ENCODE assay signal across 12 cellular contexts in the genomic region with DNA sequence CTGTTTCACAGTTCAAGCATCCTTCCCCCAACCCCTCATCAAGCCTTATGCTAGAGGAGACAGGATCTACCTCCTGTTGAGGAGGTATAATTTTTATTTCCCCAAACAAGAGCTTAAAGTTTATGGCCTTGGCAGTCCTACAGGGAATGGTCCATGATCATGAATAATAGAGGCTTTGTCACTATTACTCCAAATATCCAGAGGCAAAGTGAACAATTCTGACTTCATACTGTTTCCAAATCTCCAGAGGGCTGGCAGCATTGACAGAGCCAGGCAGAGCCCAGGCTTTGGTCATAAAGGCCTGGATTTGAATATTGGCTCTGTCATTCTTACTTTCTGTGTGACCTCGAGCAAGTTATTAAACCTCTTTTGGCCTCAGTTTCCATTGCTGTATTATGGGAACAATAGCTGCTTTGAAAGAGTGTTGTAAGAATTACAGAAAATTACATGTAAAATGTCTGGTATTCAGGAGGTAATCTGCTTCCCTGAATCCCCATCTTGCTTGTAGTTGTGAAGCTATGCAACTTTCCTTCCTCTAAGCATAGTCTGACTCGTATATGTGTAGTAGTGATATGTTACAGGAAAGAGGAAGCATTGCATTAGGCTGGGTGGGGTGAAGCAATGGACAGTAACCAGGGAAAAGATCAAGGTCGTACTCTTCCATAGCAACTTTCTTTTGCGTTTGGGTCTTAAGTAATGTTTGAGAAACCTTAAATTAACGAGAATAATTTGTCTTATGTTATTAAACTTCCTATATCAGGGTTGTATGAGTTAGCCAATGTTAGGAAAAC.
DNase-seq lines count a peak whose midpoint lies in the region; ATAC-seq, FAIRE-seq and TF ChIP-seq lines count a peak whose summit lies in the region.
"Had no signal": no experiment of that assay in that cellular context is flagged by ENCODE, and none has a peak within 500 bp of the region (broad histone marks: within the 10 kb centered on the region; RNA-seq: fewer than 3 reads in every experiment).

No MANE protein-coding gene starts in this region.

- WGBS in pancreas, 2 donors, result 79 to 88% methylated on average over 5 of the region's 5 CpGs

- no peak overlapping the region for H3K4me3 Mint-ChIP-seq in activated T-helper 1 cell treated with anti-CD3 and anti-CD28 coated beads, Interleukin-12 subunit alpha, Interleukin-12 subunit beta, Interleukin-2, Interleukin-4 antibody, amounts not matched to agents 30 ng/mL and 10 ng/mL and 1 ng/mL, durations not matched to agents 14 hours and 24 hours and 36 hours
- H3K4me3 Mint-ChIP-seq in progenitor cell of endocrine pancreas (ENCODE audit: low read depth), result no peak overlapping the region
- H3K4me3 Mint-ChIP-seq: H9 had no signal

- FAIRE-seq in pancreas (lab: Jason Lieb, UNC), result no peak

- H3K36me3 ChIP-seq in pancreas, result peaks cover 3 to 26% (median 3%) of the 10 kb centered on the region in 3 donors

- no peaks in the 10 kb centered on the region for H3K4me1 ChIP-seq in pancreas

- H3K9me3 Mint-ChIP-seq in activated T-helper 1 cell treated with anti-CD3 and anti-CD28 coated beads, Interleukin-12 subunit alpha, Interleukin-12 subunit beta, Interleukin-2, Interleukin-4 antibody, amounts not matched to agents 30 ng/mL and 10 ng/mL and 1 ng/mL, durations not matched to agents 14 hours and 24 hours and 36 hours, result no peaks in the 10 kb centered on the region
- no peaks in the 10 kb centered on the region for H3K9me3 Mint-ChIP-seq in progenitor cell of endocrine pancreas (ENCODE audit: low read depth)
- H3K9me3 Mint-ChIP-seq: H9 had no signal

- no peaks in the 10 kb centered on the region for H3K27me3 Mint-ChIP-seq in activated T-helper 1 cell treated with anti-CD3 and anti-CD28 coated beads, Interleukin-12 subunit alpha, Interleukin-12 subunit beta, Interleukin-2, Interleukin-4 antibody, amounts not matched to agents 30 ng/mL and 10 ng/mL and 1 ng/mL, durations not matched to agents 14 hours and 24 hours and 36 hours (ENCODE audit: insufficient read depth)
- peaks cover 6% of the 10 kb centered on the region for H3K27me3 Mint-ChIP-seq in progenitor cell of endocrine pancreas

- H3K27me3 ChIP-seq in pancreas, result no peaks in the 10 kb centered on the region

- DNase-seq in EH (ENCODE audit: low read depth) (peak; percentile 39), NOMO-1 treated with DMSO at 0.1 percent for 48 hours (lab: John Stamatoyannopoulos, UW; ENCODE audit: unreplicated experiment) (peak; percentile 87), epithelial cell of prostate (ENCODE audit: low read depth, low spot score) (no peak), pancreas (no peak), germinal center (ENCODE audit: low spot score) (no peak), D341Med (ENCODE audit: low spot score) (no peak), progenitor cell of endocrine pancreas (ENCODE audit: low spot score, unreplicated experiment) (no peak)
- no peak for DNase-seq in activated T-helper 1 cell treated with anti-CD3 and anti-CD28 coated beads, Interleukin-12 subunit alpha, Interleukin-12 subunit beta, Interleukin-2, Interleukin-4 antibody, amounts not matched to agents 30 ng/mL and 10 ng/mL and 1 ng/mL, durations not matched to agents 14 hours and 24 hours and 36 hours (ENCODE audit: low spot score)
- DNase-seq: DMS79 treated with DMSO at 0.1 percent for 48 hours; effector CD8-positive, alpha-beta T cell; H9; NCI-H1105 had no signal

- no peak overlapping the region for H3K4me3 ChIP-seq in pancreas

- H3K27ac ChIP-seq in epithelial cell of prostate, result peak overlapping the region; percentile 56
- H3K27ac ChIP-seq in pancreas, result peak overlapping the region in 1 of 4 donors; percentile 12

- H3K4me1 Mint-ChIP-seq in activated T-helper 1 cell treated with anti-CD3 and anti-CD28 coated beads, Interleukin-12 subunit alpha, Interleukin-12 subunit beta, Interleukin-2, Interleukin-4 antibody, amounts not matched to agents 30 ng/mL and 10 ng/mL and 1 ng/mL, durations not matched to agents 14 hours and 24 hours and 36 hours (ENCODE audit: low read depth), result peaks cover 25% of the 10 kb centered on the region
- H3K4me1 Mint-ChIP-seq in progenitor cell of endocrine pancreas (ENCODE audit: low read depth), result no peaks in the 10 kb centered on the region
- H3K4me1 Mint-ChIP-seq: H9 had no signal

- no peaks in the 10 kb centered on the region for H3K9me3 ChIP-seq in pancreas

- intact Hi-C loops in pancreas (cut with DNase I), result no loop called here
- intact Hi-C loops in activated T-helper 1 cell treated with anti-CD3 and anti-CD28 coated beads, Interleukin-12 subunit alpha, Interleukin-12 subunit beta, Interleukin-2, Interleukin-4 antibody, amounts not matched to agents 30 ng/mL and 10 ng/mL and 1 ng/mL, durations not matched to agents 14 hours and 24 hours and 36 hours (cut with micrococcal nuclease), result no loop called here

- H3K36me3 Mint-ChIP-seq in activated T-helper 1 cell treated with anti-CD3 and anti-CD28 coated beads, Interleukin-12 subunit alpha, Interleukin-12 subunit beta, Interleukin-2, Interleukin-4 antibody, amounts not matched to agents 30 ng/mL and 10 ng/mL and 1 ng/mL, durations not matched to agents 14 hours and 24 hours and 36 hours (ENCODE audit: low read depth), result peaks cover 83% of the 10 kb centered on the region
- no peaks in the 10 kb centered on the region for H3K36me3 Mint-ChIP-seq in progenitor cell of endocrine pancreas (ENCODE audit: insufficient read depth)

- peak in 3 of 4 donors; percentile 36 to 72 (median 72) for ATAC-seq in pancreas

- TF ChIP-seq CTCF in pancreas (IDR thresholded peaks at IDR 0.05), result no peak
- TF ChIP-seq CTCF in progenitor cell of endocrine pancreas (IDR thresholded peaks at IDR 0.05; ENCODE audit: unreplicated experiment), result no peak

- no peak overlapping the region for H3K27ac Mint-ChIP-seq in activated T-helper 1 cell treated with anti-CD3 and anti-CD28 coated beads, Interleukin-12 subunit alpha, Interleukin-12 subunit beta, Interleukin-2, Interleukin-4 antibody, amounts not matched to agents 30 ng/mL and 10 ng/mL and 1 ng/mL, durations not matched to agents 14 hours and 24 hours and 36 hours
- no peak overlapping the region for H3K27ac Mint-ChIP-seq in progenitor cell of endocrine pancreas
- H3K27ac Mint-ChIP-seq: H9 had no signal

Comparison
In these comparisons a context has a peak if more than half of its experiments do, and no peak if none do; other contexts are left out.
1. DNase-seq: peak in EH (single experiment) and NOMO-1 treated with DMSO at 0.1 percent for 48 hours (single experiment); none in epithelial cell of prostate (single experiment), pancreas (0 of 6), germinal center (single experiment), D341Med (single experiment), activated T-helper 1 cell treated with anti-CD3 and anti-CD28 coated beads, Interleukin-12 subunit alpha, Interleukin-12 subunit beta, Interleukin-2, Interleukin-4 antibody, amounts not matched to agents 30 ng/mL and 10 ng/mL and 1 ng/mL, durations not matched to agents 14 hours and 24 hours and 36 hours (single experiment) and progenitor cell of endocrine pancreas (single experiment).